Comparison of ENCODE assay signal across 9 cellular contexts in the genomic region with DNA sequence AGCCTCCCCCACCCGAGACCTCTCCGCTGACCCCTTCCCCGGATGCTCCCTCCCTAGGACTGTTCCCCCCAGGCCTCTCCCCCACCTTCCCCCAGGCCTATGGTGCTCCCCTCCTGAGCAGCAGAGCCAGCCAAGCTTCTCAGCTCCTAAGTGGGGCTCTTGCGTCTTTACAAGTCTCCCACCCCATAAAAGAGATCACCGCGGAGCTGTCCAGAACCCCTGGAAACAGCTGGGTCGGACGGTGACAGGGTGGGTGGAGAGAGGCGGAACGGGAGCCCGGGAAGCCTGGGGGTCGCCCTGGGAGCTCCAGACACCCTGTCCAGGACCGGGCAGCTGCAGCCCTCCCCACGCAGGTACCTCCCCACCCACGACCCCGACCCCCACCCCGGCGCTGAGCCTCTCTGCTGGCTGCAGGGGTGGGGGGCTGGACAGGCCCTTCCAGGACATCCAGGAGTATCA.
DNase-seq lines count a peak whose midpoint lies in the region; ATAC-seq, FAIRE-seq and TF ChIP-seq lines count a peak whose summit lies in the region.
"Had no signal": no experiment of that assay in that cellular context is flagged by ENCODE, and none has a peak within 500 bp of the region (broad histone marks: within the 10 kb centered on the region; RNA-seq: fewer than 3 reads in every experiment).

No MANE protein-coding gene starts in this region.

- H3K4me1 Mint-ChIP-seq in T-cell, result peaks cover 27 to 45% (median 30%) of the 10 kb centered on the region in 3 donors

- H3K9ac ChIP-seq in iPS-18a (ENCODE audit: low read length), result no peak overlapping the region

- intact Hi-C loops in sigmoid colon (cut with DNase I), result loop anchor here (5.0 to 10.0 kb wide), 3 partner anchors 196 to 322 kb away; a partner anchor contains a TSS

- TF ChIP-seq POLR2A in sigmoid colon (IDR thresholded peaks at IDR 0.05), result no peak

- CTCF ChIA-PET in T-cell (lab: Charles Lee), result interaction anchor here in 1 of 2 donors (0.5 kb wide), 1 partner anchor 16 kb away, joined by 3 read pairs; no protein-coding TSS in a partner anchor
- CTCF ChIA-PET in GM10248 (lab: Yijun Ruan, JAX), result no interaction called here

- ATAC-seq in T-cell (replicated peaks in 1 of 4), result no peak

- DNase-seq in D721Med (ENCODE audit: insufficient read length, low spot score) (peak; percentile 17), T-cell (peak in 4 of 34 experiments; percentile 3 to 10 (median 10)), sigmoid colon (peak; percentile 73), GM10248 (ENCODE audit: extremely low spot score) (no peak), HuH-7 (ENCODE audit: low spot score) (no peak), MG63 (no peak), HTR-8/SVneo (ENCODE audit: insufficient read length, low spot score) (no peak)

- peak overlapping the region; percentile 74 to 96 for H3K27ac Mint-ChIP-seq in T-cell

- H3K27me3 ChIP-seq in iPS-18a (ENCODE audit: control insufficient read depth, insufficient read depth, low read length), result no peaks in the 10 kb centered on the region
- H3K27me3 ChIP-seq in sigmoid colon, result no peaks in the 10 kb centered on the region
- no peaks in the 10 kb centered on the region for H3K27me3 ChIP-seq in MG63

- no peak for TF ChIP-seq EP300 in sigmoid colon (IDR thresholded peaks at IDR 0.05)

- H3K9me3 Mint-ChIP-seq in T-cell, result no peaks in the 10 kb centered on the region

- FAIRE-seq in D721Med (lab: Jason Lieb, UNC) (no peak), HTR-8/SVneo (lab: Jason Lieb, UNC) (no peak)
- FAIRE-seq: G401.6 had no signal

- H3K9me3 ChIP-seq in iPS-18a (ENCODE audit: control insufficient read depth, low read depth, low read length) (no peaks in the 10 kb centered on the region), sigmoid colon (no peaks in the 10 kb centered on the region), MG63 (no peaks in the 10 kb centered on the region)

- H3K27me3 Mint-ChIP-seq in T-cell, result no peaks in the 10 kb centered on the region

- H3K4me3 Mint-ChIP-seq in T-cell, result peak overlapping the region; percentile 31 to 80 (median 41)

- 27 to 30% methylated on average over 18 of the region's 18 CpGs for WGBS in sigmoid colon, 2 donors

- H3K4me1 ChIP-seq in iPS-18a (ENCODE audit: control insufficient read depth, low read depth, low read length), result no peaks in the 10 kb centered on the region
- H3K4me1 ChIP-seq in sigmoid colon, result peaks cover 0 to 33% (median 22%) of the 10 kb centered on the region in 4 donors

- no peak overlapping the region for H3K27ac ChIP-seq in iPS-18a (ENCODE audit: low read length)
- peak overlapping the region; percentile 91 to 99 (median 96) for H3K27ac ChIP-seq in sigmoid colon

- H3K36me3 Mint-ChIP-seq in T-cell, result no peaks in the 10 kb centered on the region

- H3K4me3 ChIP-seq in iPS-18a (ENCODE audit: low read length) (peak overlapping the region; percentile 53), sigmoid colon (peak overlapping the region; percentile 52 to 72 (median 62)), MG63 (no peak overlapping the region)

- POLR2A ChIA-PET in T-cell (lab: Charles Lee), result no interaction called here
- POLR2A ChIA-PET in GM10248 (lab: Yijun Ruan, JAX), result no interaction called here

- TF ChIP-seq CTCF in D721Med (IDR thresholded peaks at IDR 0.05; ENCODE audit: insufficient read depth, missing control alignments), result no peak
- TF ChIP-seq CTCF in sigmoid colon (IDR thresholded peaks at IDR 0.05), result no peak
- TF ChIP-seq CTCF in GM10248 (IDR thresholded peaks at IDR 0.05; ENCODE audit: control extremely low read depth, extremely low read depth, low read depth, missing control alignments), result no peak

- H3K36me3 ChIP-seq in iPS-18a (ENCODE audit: control insufficient read depth, low read depth, low read length) (no peaks in the 10 kb centered on the region), sigmoid colon (no peaks in the 10 kb centered on the region), MG63 (no peaks in the 10 kb centered on the region)

Comparison
In these comparisons a context has a peak if more than half of its experiments do, and no peak if none do; other contexts are left out.
1. DNase-seq: peak in D721Med (single experiment) and sigmoid colon (single experiment); none in GM10248 (single experiment), HuH-7 (single experiment), MG63 (single experiment) and HTR-8/SVneo (single experiment).